16 cellular contexts compared by ENCODE assay signal in genomic region chr6:4907602-4908001, GRCh38.
DNase-seq lines count a peak whose midpoint lies in the region; ATAC-seq, FAIRE-seq and TF ChIP-seq lines count a peak whose summit lies in the region.
"Had no signal": no experiment of that assay in that cellular context is flagged by ENCODE, and none has a peak within 500 bp of the region (broad histone marks: within the 10 kb centered on the region; RNA-seq: fewer than 3 reads in every experiment).

No MANE protein-coding gene starts in this region.

- H3K27me3 Mint-ChIP-seq in T-helper 17 cell, result no peaks in the 10 kb centered on the region
- H3K27me3 Mint-ChIP-seq in natural killer cell treated with Interleukin-12 subunit alpha and Interleukin-12 subunit beta and Interleukin-15 and Interleukin-18, amount 100 ng/mL, for 72 hours, result no peaks in the 10 kb centered on the region
- H3K27me3 Mint-ChIP-seq: CD4-positive, alpha-beta T cell had no signal

- FAIRE-seq in RCC 7860 (lab: Jason Lieb, UNC), result no peak

- in situ Hi-C loops in GM13976 (cut with MboI; ENCODE audit: low sequenced_read_pairs, unreplicated experiment), result no loop called here

- ATAC-seq in GM21528 (IDR thresholded peaks at IDR 0.05; ENCODE audit: low FRiP score, unreplicated experiment) (peak; percentile 48), T-helper 17 cell (no peak), GM19328 (IDR thresholded peaks at IDR 0.05; ENCODE audit: unreplicated experiment) (no peak)
- ATAC-seq in natural killer cell treated with Interleukin-12 subunit alpha and Interleukin-12 subunit beta and Interleukin-15 and Interleukin-18, amount 100 ng/mL, for 72 hours, result peak; percentile 51 to 77
- ATAC-seq: right lobe of liver had no signal

- peaks cover 8% of the 10 kb centered on the region for H3K36me3 Mint-ChIP-seq in T-helper 17 cell (ENCODE audit: low read depth)
- H3K36me3 Mint-ChIP-seq in natural killer cell treated with Interleukin-12 subunit alpha and Interleukin-12 subunit beta and Interleukin-15 and Interleukin-18, amount 100 ng/mL, for 72 hours, result peaks cover 8% of the 10 kb centered on the region

- no peak overlapping the region for H3K4me3 Mint-ChIP-seq in T-helper 17 cell
- peak overlapping the region; percentile 89 for H3K4me3 Mint-ChIP-seq in natural killer cell treated with Interleukin-12 subunit alpha and Interleukin-12 subunit beta and Interleukin-15 and Interleukin-18, amount 100 ng/mL, for 72 hours
- H3K4me3 Mint-ChIP-seq: neural crest cell had no signal

- peak overlapping the region; percentile 39 for H3K27ac Mint-ChIP-seq in T-helper 17 cell
- H3K27ac Mint-ChIP-seq in natural killer cell treated with Interleukin-12 subunit alpha and Interleukin-12 subunit beta and Interleukin-15 and Interleukin-18, amount 100 ng/mL, for 72 hours, result peak overlapping the region; percentile 76 to 87

- H3K9me3 Mint-ChIP-seq in natural killer cell treated with Interleukin-12 subunit alpha and Interleukin-12 subunit beta and Interleukin-15 and Interleukin-18, amount 100 ng/mL, for 72 hours, result no peaks in the 10 kb centered on the region
- H3K9me3 Mint-ChIP-seq: CD4-positive, alpha-beta T cell; neural crest cell had no signal

- no peaks in the 10 kb centered on the region for H3K9me3 ChIP-seq in T-helper 17 cell (ENCODE audit: control insufficient read depth, low read length, poor library complexity, severe bottlenecking)
- H3K9me3 ChIP-seq: right lobe of liver had no signal

- DNase-seq in GM13976 (ENCODE audit: low spot score) (peak; percentile 62), T-helper 17 cell (no peak), RCC 7860 (ENCODE audit: low spot score) (no peak)
- no peak for DNase-seq in natural killer cell treated with Interleukin-12 subunit alpha and Interleukin-12 subunit beta and Interleukin-15 and Interleukin-18, amount 100 ng/mL, for 72 hours (ENCODE audit: low spot score)
- DNase-seq in activated effector memory CD4-positive, alpha-beta T cell treated with Interleukin-2 at 50 U/mL for 16 hours, result no peak
- DNase-seq: aorta; CD4-positive, alpha-beta T cell; Kasumi-1; NCI-H2081; right lobe of liver; Right ventricle myocardium superior; stimulated activated CD4-positive, alpha-beta T cell treated with anti-CD3 and anti-CD28 coated beads, Interleukin-4, amount 100 ng/mL, for 1 hour; stimulated activated naive CD4-positive, alpha-beta T cell treated with Interleukin-2 at 50 U/mL for 16 hours had no signal

- H3K4me1 Mint-ChIP-seq in T-helper 17 cell, result peaks cover 23% of the 10 kb centered on the region
- peaks cover 47 to 59% of the 10 kb centered on the region in 2 donors for H3K4me1 Mint-ChIP-seq in natural killer cell treated with Interleukin-12 subunit alpha and Interleukin-12 subunit beta and Interleukin-15 and Interleukin-18, amount 100 ng/mL, for 72 hours (ENCODE audit: low read depth in 2 of 2)

- no peak for TF ChIP-seq CTCF in GM13976 (IDR thresholded peaks at IDR 0.05; ENCODE audit: borderline replicate concordance, control extremely low read depth, extremely low read depth, insufficient read depth, missing control alignments)

Comparison
In these comparisons a context has a peak if more than half of its experiments do, and no peak if none do; other contexts are left out.
1. ATAC-seq: peak in GM21528 (single experiment) and natural killer cell treated with Interleukin-12 subunit alpha and Interleukin-12 subunit beta and Interleukin-15 and Interleukin-18, amount 100 ng/mL, for 72 hours (2 of 2); none in T-helper 17 cell (single experiment) and GM19328 (single experiment).